Comparison of ENCODE assay signal across 8 cellular contexts in the genomic region with DNA sequence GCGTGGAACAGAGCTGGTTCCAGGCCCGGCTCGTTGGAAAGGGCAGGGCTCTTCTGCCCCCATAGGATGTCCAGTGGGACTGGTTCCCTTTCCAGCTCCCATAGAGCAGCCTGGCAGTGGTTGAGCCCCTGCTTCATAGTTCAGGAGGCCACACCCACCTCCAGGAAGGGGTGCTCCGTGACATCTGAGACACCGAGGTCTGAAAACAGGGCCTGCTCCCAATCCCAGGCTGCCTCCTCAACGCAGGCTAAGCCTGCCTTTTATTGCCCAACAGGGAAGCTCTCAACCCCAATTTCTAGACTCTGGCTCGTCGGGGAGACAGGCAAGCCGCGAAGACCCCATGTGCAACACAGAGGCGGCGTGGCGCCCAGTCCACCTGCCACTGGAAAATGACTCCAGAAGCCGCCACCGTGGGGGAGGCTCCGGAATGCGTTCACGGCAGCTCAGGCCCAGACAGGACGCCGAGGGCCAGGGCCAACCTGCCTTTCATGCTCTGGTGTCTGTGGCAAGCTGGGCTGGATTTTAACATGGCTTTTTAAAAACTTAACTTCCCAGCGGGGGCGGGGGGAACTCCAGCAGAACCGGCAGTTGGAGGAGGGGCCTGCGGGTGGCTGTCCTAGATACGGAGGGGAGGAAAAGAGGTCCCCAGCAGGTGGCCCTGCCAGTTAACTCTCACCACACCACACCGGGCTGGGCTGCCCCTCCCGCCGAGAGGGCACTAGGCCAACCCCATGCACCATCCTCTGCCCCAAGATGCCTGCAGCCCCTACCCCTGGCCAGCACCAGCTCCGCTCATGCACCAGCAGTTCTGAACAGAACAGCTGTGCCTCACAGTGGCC. TPM values are rescaled to one million over a fixed set of nuclear protein-coding genes. Genes with fewer than 3 reads are reported as not detected.
A peak's percentile ranks its signal among the peaks of the same experiment; 100 is the strongest.
DNase-seq lines count a peak whose midpoint lies in the region; ATAC-seq, FAIRE-seq and TF ChIP-seq lines count a peak whose summit lies in the region.

No MANE protein-coding gene starts in this region.

- no peaks in the 10 kb centered on the region for H3K79me2 ChIP-seq in OCI-LY7 (ENCODE audit: insufficient read depth, low read depth, low read length)

- no peak overlapping the region for H2AFZ ChIP-seq in OCI-LY7 (ENCODE audit: low read length)

- H3K4me3 ChIP-seq in esophagus (ENCODE audit: low read depth in 1 of 2, low read length in 2 of 2), result no peak overlapping the region
- no peak overlapping the region for H3K4me3 ChIP-seq in prostate gland
- no peak overlapping the region for H3K4me3 ChIP-seq in OCI-LY7 (ENCODE audit: low read depth, low read length, poor library complexity, severe bottlenecking)

- intact Hi-C loops in prostate gland (cut with DNase I), result no loop called here
- intact Hi-C loops in OCI-LY7 (cut with micrococcal nuclease; ENCODE audit: unreplicated experiment), result no loop called here

- H3K36me3 ChIP-seq in esophagus (ENCODE audit: control insufficient read depth in 2 of 2, insufficient read depth in 2 of 2, low read length in 1 of 2), result peaks cover 4 to 44% of the 10 kb centered on the region in 2 donors
- peaks cover 7 to 18% of the 10 kb centered on the region in 2 donors for H3K36me3 ChIP-seq in prostate gland
- H3K36me3 ChIP-seq in OCI-LY7 (ENCODE audit: insufficient read depth, low read length), result peaks cover 69% of the 10 kb centered on the region

- H3K36me3 Mint-ChIP-seq in activated CD8-positive, alpha-beta T cell treated with anti-CD3 and anti-CD28 coated beads, Interleukin-2, amount 10 ng/mL, durations not matched to agents 7 days and 5 days (ENCODE audit: low read depth), result peaks cover 29% of the 10 kb centered on the region

- H3K4me2 ChIP-seq in OCI-LY7 (ENCODE audit: low read length), result no peak overlapping the region

- ATAC-seq in HG02610 (IDR thresholded peaks at IDR 0.05; ENCODE audit: unreplicated experiment), result peak; percentile 42
- peak; percentile 23 for ATAC-seq in activated CD8-positive, alpha-beta T cell treated with anti-CD3 and anti-CD28 coated beads, Interleukin-2, amount 10 ng/mL, durations not matched to agents 7 days and 5 days
- no peak for ATAC-seq in GM19455 (IDR thresholded peaks at IDR 0.05; ENCODE audit: unreplicated experiment)
- no peak for ATAC-seq in HG03378 (IDR thresholded peaks at IDR 0.05; ENCODE audit: unreplicated experiment)

- TF ChIP-seq POLR2A in prostate gland (IDR thresholded peaks at IDR 0.05), result no peak

- TF ChIP-seq CTCF in prostate gland (IDR thresholded peaks at IDR 0.05) (peak in 1 of 4 experiments; percentile 8), OCI-LY7 (conservative IDR thresholded peaks at IDR 0.05; ENCODE audit: low read length) (no peak), D721Med (IDR thresholded peaks at IDR 0.05; ENCODE audit: insufficient read depth, missing control alignments) (no peak)

- peak; percentile 28 for DNase-seq in activated CD8-positive, alpha-beta T cell treated with anti-CD3 and anti-CD28 coated beads, Interleukin-2, amount 10 ng/mL, durations not matched to agents 7 days and 5 days
- DNase-seq in prostate gland (ENCODE audit: low spot score), result peak; percentile 65
- no peak for DNase-seq in OCI-LY7 (ENCODE audit: low spot score)
- no peak for DNase-seq in D721Med (ENCODE audit: insufficient read length, low spot score)

- CTCF ChIA-PET in activated CD8-positive, alpha-beta T cell treated with anti-CD3 and anti-CD28 coated beads, Interleukin-2, amount 10 ng/mL, durations not matched to agents 7 days and 5 days (lab: Charles Lee), result interaction anchor here (1.1 kb wide), 1 partner anchor 38 kb away, joined by 3 read pairs; no protein-coding TSS in a partner anchor
- CTCF ChIA-PET in OCI-LY7 (lab: Charles Lee; ENCODE audit: unreplicated experiment), result no interaction called here

- no peaks in the 10 kb centered on the region for H3K9me2 ChIP-seq in OCI-LY7 (ENCODE audit: insufficient read depth, low read length)

- peak overlapping the region; percentile 22 to 81 for H3K27ac ChIP-seq in esophagus (ENCODE audit: low read depth in 2 of 2, low read length in 1 of 2)
- peak overlapping the region; percentile 60 for H3K27ac ChIP-seq in prostate gland
- no peak overlapping the region for H3K27ac ChIP-seq in OCI-LY7 (ENCODE audit: low read depth, low read length, poor library complexity, severe bottlenecking)

- H3K4me3 Mint-ChIP-seq in activated CD8-positive, alpha-beta T cell treated with anti-CD3 and anti-CD28 coated beads, Interleukin-2, amount 10 ng/mL, durations not matched to agents 7 days and 5 days, result no peak overlapping the region

- H4K20me1 ChIP-seq in OCI-LY7 (ENCODE audit: insufficient read depth, low read length), result no peaks in the 10 kb centered on the region

- H3K9me3 ChIP-seq in esophagus (ENCODE audit: control insufficient read depth in 2 of 2, insufficient read depth in 1 of 2, low read depth in 1 of 2, low read length in 1 of 2) (no peaks in the 10 kb centered on the region), prostate gland (no peaks in the 10 kb centered on the region), OCI-LY7 (ENCODE audit: low read length) (no peaks in the 10 kb centered on the region)

- H3K9me3 Mint-ChIP-seq in activated CD8-positive, alpha-beta T cell treated with anti-CD3 and anti-CD28 coated beads, Interleukin-2, amount 10 ng/mL, durations not matched to agents 7 days and 5 days (ENCODE audit: insufficient read depth), result no peaks in the 10 kb centered on the region

- no TSS peak for BruUV-seq in OCI-LY7 (replicated peaks; lab: Mats Ljungman, UMichigan)

- H3K4me1 ChIP-seq in esophagus (ENCODE audit: control insufficient read depth in 2 of 2, insufficient read depth in 2 of 2, low read length in 1 of 2) (peaks cover 10 to 21% of the 10 kb centered on the region in 2 donors), prostate gland (replicated peaks) (peaks cover 20% of the 10 kb centered on the region), OCI-LY7 (ENCODE audit: insufficient read depth, low read length, poor library complexity, severe bottlenecking) (no peaks in the 10 kb centered on the region)

- no peaks in the 10 kb centered on the region for H3K27me3 Mint-ChIP-seq in activated CD8-positive, alpha-beta T cell treated with anti-CD3 and anti-CD28 coated beads, Interleukin-2, amount 10 ng/mL, durations not matched to agents 7 days and 5 days (ENCODE audit: low read depth)

- POLR2A ChIA-PET in activated CD8-positive, alpha-beta T cell treated with anti-CD3 and anti-CD28 coated beads, Interleukin-2, amount 10 ng/mL, durations not matched to agents 7 days and 5 days (lab: Charles Lee), result interaction anchor here (0.5 to 0.8 kb wide), 2 partner anchors 40 to 1044 kb away, joined by 3 read pairs; no protein-coding TSS in a partner anchor
- POLR2A ChIA-PET in OCI-LY7 (lab: Charles Lee), result interaction anchor here (0.6 kb wide), 1 partner anchor 1691 kb away, joined by 3 read pairs; no protein-coding TSS in a partner anchor

- FAIRE-seq in D721Med (lab: Jason Lieb, UNC), result no peak

- H3K27me3 ChIP-seq in esophagus (ENCODE audit: control insufficient read depth in 1 of 2, insufficient read depth in 2 of 2, low read length in 2 of 2) (no peaks in the 10 kb centered on the region), prostate gland (replicated peaks; ENCODE audit: insufficient read depth) (no peaks in the 10 kb centered on the region)

- H3K4me1 Mint-ChIP-seq in activated CD8-positive, alpha-beta T cell treated with anti-CD3 and anti-CD28 coated beads, Interleukin-2, amount 10 ng/mL, durations not matched to agents 7 days and 5 days (ENCODE audit: low read depth), result peaks cover 13% of the 10 kb centered on the region

- WGBS in esophagus, 2 donors, result 28 to 38% methylated on average over 27 to 29 of the region's 29 CpGs
- WGBS in prostate gland, result 7% methylated on average over 21 of the region's 29 CpGs

- peak overlapping the region; percentile 46 for H3K27ac Mint-ChIP-seq in activated CD8-positive, alpha-beta T cell treated with anti-CD3 and anti-CD28 coated beads, Interleukin-2, amount 10 ng/mL, durations not matched to agents 7 days and 5 days

RNA-seq across cellular contexts. Expression of a gene that starts 17.9 kb away (rescaled TPM):
- under 1 TPM; 0.26 to 0.68 TPM for total RNA-seq in activated CD8-positive, alpha-beta T cell treated with anti-CD3 and anti-CD28 coated beads, Interleukin-2, amount 10 ng/mL, durations not matched to agents 7 days and 5 days
- 10 to 100 TPM; 43.1 to 59.7 TPM for polyA plus RNA-seq in esophagus
- total RNA-seq in prostate gland (1 to 10 TPM; 6.7 to 8.4 TPM), OCI-LY7 (2022) (1.2 and 2.1 TPM in 2 replicates)
- total RNA-seq in OCI-LY7 (2014; rRNA removed; shearing (Covaris generic)), result 0.41 and 0.60 TPM in 2 replicates

RNA-seq across cellular contexts. Expression of a gene that starts 36.9 kb away (rescaled TPM):
- 10 to 100 TPM; 84.2 to 96.6 TPM for total RNA-seq in activated CD8-positive, alpha-beta T cell treated with anti-CD3 and anti-CD28 coated beads, Interleukin-2, amount 10 ng/mL, durations not matched to agents 7 days and 5 days
- polyA plus RNA-seq in esophagus, result 10 to 100 TPM; 27.5 to 43.7 TPM
- total RNA-seq in prostate gland (100 to 1,000 TPM in 1 of 2 donors, 10 to 100 TPM in 1; 37.8 to 118 TPM), OCI-LY7 (2022) (103 and 111 TPM in 2 replicates)
- total RNA-seq in OCI-LY7 (2014; rRNA removed; shearing (Covaris generic)), result 51.7 and 52.8 TPM in 2 replicates

RNA-seq across cellular contexts. Expression of a gene that starts 37.2 kb away (rescaled TPM):
- total RNA-seq in activated CD8-positive, alpha-beta T cell treated with anti-CD3 and anti-CD28 coated beads, Interleukin-2, amount 10 ng/mL, durations not matched to agents 7 days and 5 days, result 100 to 1,000 TPM; 116 to 134 TPM
- 10 to 100 TPM; 44.2 to 48.5 TPM for polyA plus RNA-seq in esophagus
- total RNA-seq in prostate gland, result 100 to 1,000 TPM in 1 of 2 donors, 10 to 100 TPM in 1; 63.6 to 182 TPM
- total RNA-seq in OCI-LY7 (2014; rRNA removed; shearing (Covaris generic)), result 68.9 and 79.4 TPM in 2 replicates
- total RNA-seq in OCI-LY7 (2022), result 172 and 177 TPM in 2 replicates

Comparison
In these comparisons a context has a peak if more than half of its experiments do, and no peak if none do; other contexts are left out.
1. ATAC-seq: peak in HG02610 (single experiment) and activated CD8-positive, alpha-beta T cell treated with anti-CD3 and anti-CD28 coated beads, Interleukin-2, amount 10 ng/mL, durations not matched to agents 7 days and 5 days (single experiment); none in GM19455 (single experiment) and HG03378 (single experiment).
2. DNase-seq: peak in activated CD8-positive, alpha-beta T cell treated with anti-CD3 and anti-CD28 coated beads, Interleukin-2, amount 10 ng/mL, durations not matched to agents 7 days and 5 days (single experiment) and prostate gland (single experiment); none in OCI-LY7 (single experiment) and D721Med (single experiment).